8 cellular contexts compared by ENCODE assay signal in genomic region chr10:110081914-110082313, GRCh38.
DNase-seq lines count a peak whose midpoint lies in the region; ATAC-seq and TF ChIP-seq lines count a peak whose summit lies in the region.

No MANE protein-coding gene starts in this region.

- peak overlapping the region; percentile 55 for H3K4me3 ChIP-seq in CD4-positive, CD25-positive, alpha-beta regulatory T cell (ENCODE audit: low read depth, low read length)
- H3K4me3 ChIP-seq in vagina: no peak overlapping the region

- H3K27ac ChIP-seq in CD4-positive, CD25-positive, alpha-beta regulatory T cell (ENCODE audit: insufficient read depth, low read length, poor library complexity, severe bottlenecking): peak overlapping the region; percentile 68
- H3K27ac ChIP-seq in vagina: peak overlapping the region; percentile 0

- H3K4me3 Mint-ChIP-seq in CD4-positive, CD25-positive, alpha-beta regulatory T cell: peak overlapping the region; percentile 60 to 68 (median 62)

- intact Hi-C loops in vagina (cut with DNase I): no loop called here

- H3K27ac Mint-ChIP-seq in CD4-positive, CD25-positive, alpha-beta regulatory T cell: peak overlapping the region; percentile 80 to 88 (median 84)

- no peaks in the 10 kb centered on the region for H3K27me3 ChIP-seq in CD4-positive, CD25-positive, alpha-beta regulatory T cell (ENCODE audit: control insufficient read depth, insufficient read depth, low read length)
- H3K27me3 ChIP-seq in vagina: no peaks in the 10 kb centered on the region

- H3K27me3 Mint-ChIP-seq in CD4-positive, CD25-positive, alpha-beta regulatory T cell: no peaks in the 10 kb centered on the region

- H3K9me3 Mint-ChIP-seq in CD4-positive, CD25-positive, alpha-beta regulatory T cell: no peaks in the 10 kb centered on the region

- H3K36me3 Mint-ChIP-seq in CD4-positive, CD25-positive, alpha-beta regulatory T cell: peaks cover 22% of the 10 kb centered on the region

- no peak for DNase-seq in CD4-positive, CD25-positive, alpha-beta regulatory T cell
- peak; percentile 83 to 85 for DNase-seq in Kasumi-1 (lab: John Stamatoyannopoulos, UW)
- DNase-seq in astrocyte of the hippocampus (ENCODE audit: low read depth, low spot score): peak; percentile 21
- no peak for DNase-seq in left lobe of liver (ENCODE audit: low spot score)
- DNase-seq in vagina (ENCODE audit: extremely low spot score in 2 of 2): no peak
- no peak for DNase-seq in HK-2 (ENCODE audit: unreplicated experiment)
- DNase-seq in NCI-H2107 treated with DMSO at 0.1 percent for 48 hours (lab: John Stamatoyannopoulos, UW; ENCODE audit: unreplicated experiment): no peak

- no peaks in the 10 kb centered on the region for H3K9me3 ChIP-seq in CD4-positive, CD25-positive, alpha-beta regulatory T cell (ENCODE audit: control insufficient read depth in 2 of 2, low read length in 2 of 2)
- no peaks in the 10 kb centered on the region for H3K9me3 ChIP-seq in vagina

- H3K4me1 ChIP-seq in CD4-positive, CD25-positive, alpha-beta regulatory T cell (ENCODE audit: control insufficient read depth, insufficient read depth, low read length, poor library complexity, severe bottlenecking): peaks cover 78% of the 10 kb centered on the region
- H3K4me1 ChIP-seq in vagina: peaks cover 75% of the 10 kb centered on the region

- TF ChIP-seq POLR2A in vagina (IDR thresholded peaks at IDR 0.05): no peak

- H3K4me1 Mint-ChIP-seq in CD4-positive, CD25-positive, alpha-beta regulatory T cell: peaks cover 54 to 94% (median 76%) of the 10 kb centered on the region in 4 donors

- peak in 1 of 2 donors; percentile 18 for ATAC-seq in CD4-positive, CD25-positive, alpha-beta regulatory T cell (ENCODE audit: low read depth in 2 of 2)
- ATAC-seq in left lobe of liver: peak; percentile 69
- no peak for ATAC-seq in GM18517 (IDR thresholded peaks at IDR 0.05; ENCODE audit: unreplicated experiment)

- TF ChIP-seq CTCF in vagina (IDR thresholded peaks at IDR 0.05): no peak

- no peaks in the 10 kb centered on the region for H3K36me3 ChIP-seq in CD4-positive, CD25-positive, alpha-beta regulatory T cell (ENCODE audit: control insufficient read depth, insufficient read depth, low read length)
- no peaks in the 10 kb centered on the region for H3K36me3 ChIP-seq in vagina

Comparison
In these comparisons a context has a peak if more than half of its experiments do, and no peak if none do; other contexts are left out.
1. DNase-seq: peak in Kasumi-1 (2 of 2) and astrocyte of the hippocampus (single experiment); none in CD4-positive, CD25-positive, alpha-beta regulatory T cell (0 of 3), left lobe of liver (single experiment), vagina (0 of 2), HK-2 (single experiment) and NCI-H2107 treated with DMSO at 0.1 percent for 48 hours (single experiment).